In the genomic region with DNA sequence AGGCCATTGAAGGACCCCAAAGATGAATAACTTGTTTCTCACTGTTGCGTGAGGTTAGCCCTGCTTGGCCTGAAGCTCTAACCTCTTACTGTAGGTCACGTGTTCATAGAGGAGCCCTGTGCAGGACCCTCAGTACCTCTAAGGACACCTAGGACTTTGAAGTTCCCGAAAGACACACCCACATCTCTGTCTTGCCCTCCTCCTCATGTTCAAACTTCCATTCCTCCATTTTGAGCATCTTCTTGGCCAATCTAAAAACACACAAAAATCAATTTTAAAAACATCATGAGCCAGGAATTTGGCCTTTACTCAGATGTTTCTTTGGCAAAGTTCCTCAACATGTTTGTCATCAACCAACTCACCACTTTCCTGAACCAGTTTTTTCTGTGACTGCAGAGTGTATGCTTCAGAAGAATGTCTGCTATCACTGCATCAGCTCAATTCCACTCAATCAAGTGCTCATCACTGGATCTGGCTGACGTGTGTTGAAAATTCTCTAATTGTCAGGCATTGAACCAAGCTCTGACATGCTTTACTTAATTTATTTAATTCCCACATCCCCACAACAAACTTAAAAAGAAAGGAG, we compare ENCODE assay signal across 15 cellular contexts.
DNase-seq lines count a peak whose midpoint lies in the region; ATAC-seq, FAIRE-seq and TF ChIP-seq lines count a peak whose summit lies in the region.
"Had no signal": no experiment of that assay in that cellular context is flagged by ENCODE, and none has a peak within 500 bp of the region (broad histone marks: within the 10 kb centered on the region; RNA-seq: fewer than 3 reads in every experiment).

No MANE protein-coding gene starts in this region.

- H3K4me1 Mint-ChIP-seq in MCF 10A (ENCODE audit: insufficient read depth, unreplicated experiment) (peaks cover 19% of the 10 kb centered on the region), astrocyte (ENCODE audit: low read depth, unreplicated experiment) (peaks cover 15% of the 10 kb centered on the region)
- H3K4me1 Mint-ChIP-seq: activated naive CD8-positive, alpha-beta T cell treated with anti-CD3 and anti-CD28 coated beads for 36 hours had no signal

- no peaks in the 10 kb centered on the region for H3K79me2 ChIP-seq in astrocyte (ENCODE audit: insufficient read depth, low read length)

- H3K4me3 ChIP-seq in breast epithelium (no peak overlapping the region), astrocyte (ENCODE audit: insufficient read depth, low read depth, low read length) (no peak overlapping the region)
- H3K4me3 ChIP-seq: suprapubic skin had no signal

- H3K36me3 ChIP-seq in breast epithelium (no peaks in the 10 kb centered on the region), astrocyte (ENCODE audit: insufficient read depth, low read length) (no peaks in the 10 kb centered on the region)
- H3K36me3 ChIP-seq: suprapubic skin had no signal

- no peak overlapping the region for H3K27ac ChIP-seq in breast epithelium
- peak overlapping the region; percentile 61 for H3K27ac ChIP-seq in astrocyte (ENCODE audit: low read depth, low read length)
- H3K27ac ChIP-seq: suprapubic skin had no signal

- H3K4me2 ChIP-seq in astrocyte (ENCODE audit: low read length) = peak overlapping the region; percentile 22

- H3K36me3 Mint-ChIP-seq in MCF 10A (ENCODE audit: insufficient read depth, unreplicated experiment) (no peaks in the 10 kb centered on the region), astrocyte (ENCODE audit: low read depth, unreplicated experiment) (no peaks in the 10 kb centered on the region)

- H4K20me1 ChIP-seq in astrocyte (ENCODE audit: insufficient read depth, low read length) = no peaks in the 10 kb centered on the region

- no peak for TF ChIP-seq POLR2A in breast epithelium (IDR thresholded peaks at IDR 0.05)

- H2AFZ ChIP-seq in astrocyte (ENCODE audit: low read depth, low read length) = peak overlapping the region; percentile 65

- BruUV-seq in MCF 10A (replicated peaks; lab: Mats Ljungman, UMichigan) = no TSS peak

- intact Hi-C loops in MCF 10A (cut with micrococcal nuclease) = no loop called here
- intact Hi-C loops in breast epithelium (cut with DNase I; ENCODE audit: low total_unique reads) = no loop called here

- H3K4me3 Mint-ChIP-seq in MCF 10A (ENCODE audit: unreplicated experiment) = no peak overlapping the region
- H3K4me3 Mint-ChIP-seq in astrocyte (ENCODE audit: unreplicated experiment) = no peak overlapping the region
- H3K4me3 Mint-ChIP-seq: activated naive CD8-positive, alpha-beta T cell treated with anti-CD3 and anti-CD28 coated beads for 36 hours had no signal

- H3K27ac Mint-ChIP-seq in MCF 10A (ENCODE audit: low read depth, unreplicated experiment) (no peak overlapping the region), astrocyte (ENCODE audit: unreplicated experiment) (peak overlapping the region; percentile 86)
- H3K27ac Mint-ChIP-seq: activated naive CD8-positive, alpha-beta T cell treated with anti-CD3 and anti-CD28 coated beads for 36 hours had no signal

- DNase-seq in MCF 10A (ENCODE audit: unreplicated experiment) (peak; percentile 37), breast epithelium (ENCODE audit: low spot score in 2 of 2) (no peak), astrocyte (ENCODE audit: low read depth) (peak; percentile 92), glomerular visceral epithelial cell (ENCODE audit: extremely low spot score) (peak; percentile 24), NCI-H510A treated with DMSO at 0.1 percent for 48 hours (lab: John Stamatoyannopoulos, UW) (no peak), hippocampal formation (lab: John Stamatoyannopoulos, UW) (no peak)
- no peak for DNase-seq in activated CD4-positive, alpha-beta T cell treated with anti-CD3 and anti-CD28 coated beads, Interleukin-2, amount 50 U/mL, for 4 hours
- DNase-seq: activated naive CD8-positive, alpha-beta T cell treated with anti-CD3 and anti-CD28 coated beads for 36 hours; NCI-H1417 treated with DMSO at 0.1 percent for 48 hours; NCI-H748 treated with DMSO at 0.1 percent for 48 hours; retina; SIG-M5 had no signal

- H3K9me3 Mint-ChIP-seq in MCF 10A (ENCODE audit: unreplicated experiment) (peaks cover 8% of the 10 kb centered on the region), astrocyte (ENCODE audit: unreplicated experiment) (peaks cover 3% of the 10 kb centered on the region)
- H3K9me3 Mint-ChIP-seq: activated naive CD8-positive, alpha-beta T cell treated with anti-CD3 and anti-CD28 coated beads for 36 hours had no signal

- no peak for ATAC-seq in GM21390 (IDR thresholded peaks at IDR 0.05; ENCODE audit: unreplicated experiment)

- POLR2A ChIA-PET in MCF 10A (lab: Yijun Ruan, JAX) = interaction anchor here (0.6 to 1.9 kb wide), 4 partner anchors 10 to 61 kb away, joined by 3 to 7 read pairs (median 4); no protein-coding TSS in a partner anchor

- no peaks in the 10 kb centered on the region for H3K9me3 ChIP-seq in breast epithelium
- H3K9me3 ChIP-seq in astrocyte (ENCODE audit: insufficient read depth, low read depth, low read length) = no peaks in the 10 kb centered on the region
- H3K9me3 ChIP-seq: suprapubic skin had no signal

- H3K9ac ChIP-seq in astrocyte (ENCODE audit: low read length) = peak overlapping the region; percentile 44

- H3K27me3 ChIP-seq in breast epithelium (no peaks in the 10 kb centered on the region), astrocyte (ENCODE audit: insufficient read depth, low read length) (no peaks in the 10 kb centered on the region)
- H3K27me3 ChIP-seq: suprapubic skin had no signal

- peak; percentile 97 for FAIRE-seq in astrocyte (lab: Jason Lieb, UNC)
- FAIRE-seq: A204.1 had no signal

- no peak for TF ChIP-seq CTCF in MCF 10A (IDR thresholded peaks at IDR 0.05; ENCODE audit: unreplicated experiment)
- TF ChIP-seq CTCF in breast epithelium (IDR thresholded peaks at IDR 0.05) = no peak
- no peak for TF ChIP-seq CTCF in astrocyte (IDR thresholded peaks at IDR 0.05; ENCODE audit: insufficient read depth, low read depth, low read length)

- CTCF ChIA-PET in MCF 10A (lab: Yijun Ruan, JAX) = interaction anchor here (0.5 to 5.4 kb wide), 5 partner anchors 9 to 1040 kb away, joined by 3 to 28 read pairs (median 4); no protein-coding TSS in a partner anchor

- no peaks in the 10 kb centered on the region for H3K4me1 ChIP-seq in breast epithelium
- peaks cover 16% of the 10 kb centered on the region for H3K4me1 ChIP-seq in astrocyte (ENCODE audit: insufficient read depth, low read length)
- H3K4me1 ChIP-seq: suprapubic skin had no signal

- H3K27me3 Mint-ChIP-seq in MCF 10A (ENCODE audit: insufficient read depth, unreplicated experiment) (no peaks in the 10 kb centered on the region), astrocyte (ENCODE audit: low read depth, unreplicated experiment) (no peaks in the 10 kb centered on the region)

Comparison
In these comparisons a context has a peak if more than half of its experiments do, and no peak if none do; other contexts are left out.
1. DNase-seq: peak in MCF 10A (single experiment), astrocyte (single experiment) and glomerular visceral epithelial cell (single experiment); none in breast epithelium (0 of 2), NCI-H510A treated with DMSO at 0.1 percent for 48 hours (single experiment), activated CD4-positive, alpha-beta T cell treated with anti-CD3 and anti-CD28 coated beads, Interleukin-2, amount 50 U/mL, for 4 hours (0 of 2) and hippocampal formation (0 of 2).